In the genomic region with DNA sequence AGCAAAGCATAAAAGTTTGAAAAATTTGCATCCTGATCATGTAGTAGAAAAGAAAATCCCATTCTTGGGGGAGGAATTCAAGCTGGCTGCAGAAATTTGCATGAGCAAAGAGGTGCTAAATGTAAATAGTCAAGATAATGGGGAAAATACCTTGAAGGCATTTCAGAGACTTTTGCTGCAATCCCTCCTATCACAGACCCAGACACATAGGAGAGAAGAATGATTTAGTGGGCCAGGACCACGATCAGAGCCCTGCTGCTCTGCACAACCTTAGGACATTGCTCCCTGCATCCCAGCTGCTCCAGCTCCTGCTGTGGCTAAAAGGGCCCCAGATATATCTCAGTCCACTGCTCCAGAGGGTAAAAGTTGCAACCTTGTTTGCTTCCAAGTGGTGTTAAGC, we compare ENCODE assay signal across 27 cellular contexts.
"Had no signal": no experiment of that assay in that cellular context is flagged by ENCODE, and none has a peak within 500 bp of the region (broad histone marks: within the 10 kb centered on the region; RNA-seq: fewer than 3 reads in every experiment).

No MANE protein-coding gene starts in this region.

- H3K4me3 ChIP-seq: coronary artery, esophagus muscularis mucosa, gastrocnemius medialis, heart right ventricle had no signal

- H3K9me3 ChIP-seq: gastrocnemius medialis had no signal

- H3K4me1 ChIP-seq: esophagus muscularis mucosa, foreskin keratinocyte, gastrocnemius medialis, heart right ventricle had no signal

- H3K36me3 Mint-ChIP-seq: activated naive CD8-positive, alpha-beta T cell had no signal

- H3K27me3 ChIP-seq: brain microvascular endothelial cell, esophagus muscularis mucosa, foreskin keratinocyte, gastrocnemius medialis, heart right ventricle had no signal

- H3K4me3 Mint-ChIP-seq: activated CD4-positive, alpha-beta T cell treated with anti-CD3 and anti-CD28 coated beads, Interleukin-2, amount 10 ng/mL, durations not matched to agents 7 days and 5 days; activated CD8-positive, alpha-beta T cell treated with anti-CD3 and anti-CD28 coated beads for 36 hours; activated naive CD8-positive, alpha-beta T cell; activated T-cell treated with anti-CD3 and anti-CD28 coated beads, Interleukin-2, amount 50 U/mL, for 4 hours; activated T-helper 17 cell treated with anti-CD3 and anti-CD28 coated beads, Interleukin-2, amount 50 U/mL, for 72 hours; central memory CD8-positive, alpha-beta T cell; dendritic cell treated with granulocyte-macrophage colony-stimulating factor and Interleukin-4, amounts not matched to agents 40 ng/mL and 50 ng/mL, for 4 days; effector memory CD8-positive, alpha-beta T cell had no signal

- H3K4me1 Mint-ChIP-seq: activated CD4-positive, alpha-beta T cell treated with anti-CD3 and anti-CD28 coated beads, Interleukin-2, amount 10 ng/mL, durations not matched to agents 7 days and 5 days; activated T-helper 17 cell treated with anti-CD3 and anti-CD28 coated beads, Interleukin-2, amount 50 U/mL, for 72 hours; central memory CD8-positive, alpha-beta T cell had no signal

- DNase-seq: activated CD4-positive, alpha-beta T cell treated with anti-CD3 and anti-CD28 coated beads for 1 hour; activated CD4-positive, alpha-beta T cell treated with anti-CD3 and anti-CD28 coated beads for 4 hours; activated CD4-positive, alpha-beta T cell treated with anti-CD3 and anti-CD28 coated beads, Interleukin-2, amount 10 ng/mL, durations not matched to agents 7 days and 5 days; activated CD4-positive, alpha-beta T cell treated with anti-CD3 and anti-CD28 coated beads, Interleukin-2, amount 50 U/mL, for 4 hours; activated CD8-positive, alpha-beta memory T cell treated with anti-CD3 and anti-CD28 coated beads for 24 hours; activated CD8-positive, alpha-beta T cell treated with anti-CD3 and anti-CD28 coated beads for 36 hours; activated effector memory CD4-positive, alpha-beta T cell treated with Interleukin-2 at 50 U/mL for 16 hours; activated gamma-delta T cell treated with Interleukin-2 at 50 U/mL for 16 hours; activated naive CD4-positive, alpha-beta T cell treated with anti-CD3 and anti-CD28 coated beads, Interleukin-2, amount 50 U/mL, for 16 hours; activated naive CD4-positive, alpha-beta T cell treated with Interleukin-2 at 50 U/mL for 16 hours; activated T-cell treated with anti-CD3 and anti-CD28 coated beads, Interleukin-2, amount 50 U/mL, for 4 hours; amniotic stem cell; anterior cingulate cortex; brain microvascular endothelial cell; effector CD4-positive, alpha-beta T cell; effector memory CD8-positive, alpha-beta T cell; erythroblast; foreskin keratinocyte; gastrocnemius medialis; heart right ventricle; T-helper 2 cell had no signal

- H3K27ac ChIP-seq: brain microvascular endothelial cell, coronary artery, esophagus muscularis mucosa, foreskin keratinocyte, gastrocnemius medialis, heart right ventricle had no signal

- H3K27ac Mint-ChIP-seq: activated CD4-positive, alpha-beta T cell treated with anti-CD3 and anti-CD28 coated beads, Interleukin-2, amount 10 ng/mL, durations not matched to agents 7 days and 5 days; activated CD8-positive, alpha-beta T cell treated with anti-CD3 and anti-CD28 coated beads for 36 hours; activated naive CD8-positive, alpha-beta T cell; activated T-helper 17 cell treated with anti-CD3 and anti-CD28 coated beads, Interleukin-2, amount 50 U/mL, for 72 hours; dendritic cell treated with granulocyte-macrophage colony-stimulating factor and Interleukin-4, amounts not matched to agents 40 ng/mL and 50 ng/mL, for 4 days; effector memory CD8-positive, alpha-beta T cell had no signal

- ATAC-seq: activated CD8-positive, alpha-beta T cell treated with anti-CD3 and anti-CD28 coated beads for 36 hours; activated T-cell treated with anti-CD3 and anti-CD28 coated beads, Interleukin-2, amount 50 U/mL, for 4 hours; activated T-helper 17 cell treated with anti-CD3 and anti-CD28 coated beads, Interleukin-2, amount 50 U/mL, for 72 hours; effector memory CD8-positive, alpha-beta T cell; foreskin keratinocyte; gastrocnemius medialis; heart right ventricle had no signal

- H3K36me3 ChIP-seq: brain microvascular endothelial cell, esophagus muscularis mucosa, gastrocnemius medialis, heart right ventricle had no signal

- H3K27me3 Mint-ChIP-seq: activated CD4-positive, alpha-beta T cell treated with anti-CD3 and anti-CD28 coated beads, Interleukin-2, amount 10 ng/mL, durations not matched to agents 7 days and 5 days; activated CD8-positive, alpha-beta T cell treated with anti-CD3 and anti-CD28 coated beads for 36 hours; activated naive CD8-positive, alpha-beta T cell; activated T-helper 17 cell treated with anti-CD3 and anti-CD28 coated beads, Interleukin-2, amount 50 U/mL, for 72 hours; central memory CD8-positive, alpha-beta T cell; dendritic cell treated with granulocyte-macrophage colony-stimulating factor and Interleukin-4, amounts not matched to agents 40 ng/mL and 50 ng/mL, for 4 days; effector memory CD8-positive, alpha-beta T cell had no signal
